In genomic region chr15:70526221-70526973, GRCh38 we compare ENCODE assay signal across 8 cellular contexts.
DNase-seq lines count a peak whose midpoint lies in the region; ATAC-seq and TF ChIP-seq lines count a peak whose summit lies in the region.

No MANE protein-coding gene starts in this region.

- POLR2A ChIA-PET in activated CD4-positive, alpha-beta T cell treated with anti-CD3 and anti-CD28 coated beads for 36 hours (lab: Charles Lee) = no interaction called here

- no peak overlapping the region for H3K4me3 Mint-ChIP-seq in activated CD4-positive, alpha-beta T cell treated with anti-CD3 and anti-CD28 coated beads for 36 hours

- CTCF ChIA-PET in activated CD4-positive, alpha-beta T cell treated with anti-CD3 and anti-CD28 coated beads for 36 hours (lab: Charles Lee) = interaction anchor here (0.5 to 1.2 kb wide), 2 partner anchors 34 to 430 kb away, joined by 3 read pairs; no protein-coding TSS in a partner anchor

- in situ Hi-C loops in astrocyte of the spinal cord (cut with HindIII; ENCODE audit: low sequenced_read_pairs) = no loop called here

- TF ChIP-seq CTCF in astrocyte of the spinal cord (IDR thresholded peaks at IDR 0.05; ENCODE audit: low read depth, low read length) = no peak

- peaks cover 56% of the 10 kb centered on the region for H3K4me1 Mint-ChIP-seq in activated CD4-positive, alpha-beta T cell treated with anti-CD3 and anti-CD28 coated beads for 36 hours

- DNase-seq in activated CD4-positive, alpha-beta T cell treated with anti-CD3 and anti-CD28 coated beads for 36 hours = peak; percentile 21
- no peak for DNase-seq in activated CD4-positive, alpha-beta T cell treated with anti-CD3 and anti-CD28 coated beads, Interleukin-2, amount 50 U/mL, for 4 hours
- DNase-seq in NCI-H2171 (lab: John Stamatoyannopoulos, UW) = peak; percentile 67
- peak; percentile 72 for DNase-seq in astrocyte of the spinal cord (ENCODE audit: low read depth, low spot score)
- peak; percentile 53 for DNase-seq in non-pigmented ciliary epithelial cell (ENCODE audit: low read depth)
- no peak for DNase-seq in GF-D8 (lab: John Stamatoyannopoulos, UW)
- DNase-seq in SW 1271 (lab: John Stamatoyannopoulos, UW) = no peak
- DNase-seq in middle frontal gyrus (ENCODE audit: extremely low spot score, low spot score) = no peak

- no peak overlapping the region for H3K27ac Mint-ChIP-seq in activated CD4-positive, alpha-beta T cell treated with anti-CD3 and anti-CD28 coated beads for 36 hours

- no peak overlapping the region for H3K4me3 ChIP-seq in astrocyte of the spinal cord (ENCODE audit: low read depth, low read length)

- peaks cover 12% of the 10 kb centered on the region for H3K36me3 Mint-ChIP-seq in activated CD4-positive, alpha-beta T cell treated with anti-CD3 and anti-CD28 coated beads for 36 hours (ENCODE audit: low read depth)

- peaks cover 2% of the 10 kb centered on the region for H3K9me3 Mint-ChIP-seq in activated CD4-positive, alpha-beta T cell treated with anti-CD3 and anti-CD28 coated beads for 36 hours (ENCODE audit: low read depth)

- intact Hi-C loops in activated CD4-positive, alpha-beta T cell treated with anti-CD3 and anti-CD28 coated beads for 36 hours (cut with DNase I, micrococcal nuclease) = no loop called here

- H3K27me3 Mint-ChIP-seq in activated CD4-positive, alpha-beta T cell treated with anti-CD3 and anti-CD28 coated beads for 36 hours = no peaks in the 10 kb centered on the region

- ATAC-seq in activated CD4-positive, alpha-beta T cell treated with anti-CD3 and anti-CD28 coated beads for 36 hours = no peak

Comparison
In these comparisons a context has a peak if more than half of its experiments do, and no peak if none do; other contexts are left out.
1. DNase-seq: peak in activated CD4-positive, alpha-beta T cell treated with anti-CD3 and anti-CD28 coated beads for 36 hours (single experiment), NCI-H2171 (single experiment), astrocyte of the spinal cord (single experiment) and non-pigmented ciliary epithelial cell (single experiment); none in activated CD4-positive, alpha-beta T cell treated with anti-CD3 and anti-CD28 coated beads, Interleukin-2, amount 50 U/mL, for 4 hours (0 of 2), GF-D8 (single experiment), SW 1271 (0 of 2) and middle frontal gyrus (single experiment).